12 cellular contexts compared by ENCODE assay signal in genomic region chr20:19056909-19057308, GRCh38.
A peak's percentile ranks its signal among the peaks of the same experiment; 100 is the strongest.
DNase-seq lines count a peak whose midpoint lies in the region; ATAC-seq and TF ChIP-seq lines count a peak whose summit lies in the region.
"Had no signal": no experiment of that assay in that cellular context is flagged by ENCODE, and none has a peak within 500 bp of the region (broad histone marks: within the 10 kb centered on the region; RNA-seq: fewer than 3 reads in every experiment).

No MANE protein-coding gene starts in this region.

- H3K27me3 ChIP-seq in OCI-LY1 (ENCODE audit: insufficient read depth, low read length) = no peaks in the 10 kb centered on the region
- H3K27me3 ChIP-seq in foreskin keratinocyte = no peaks in the 10 kb centered on the region
- H3K27me3 ChIP-seq: breast epithelium had no signal

- no peak overlapping the region for H3K4me2 ChIP-seq in OCI-LY1 (ENCODE audit: low read length)

- no peaks in the 10 kb centered on the region for H3K36me3 ChIP-seq in OCI-LY1 (ENCODE audit: insufficient read depth, low read length)
- H3K36me3 ChIP-seq: breast epithelium, prostate gland had no signal

- no peaks in the 10 kb centered on the region for H3K9me3 ChIP-seq in OCI-LY1 (ENCODE audit: low read length)
- H3K9me3 ChIP-seq: prostate gland had no signal

- no peaks in the 10 kb centered on the region for H3K79me2 ChIP-seq in OCI-LY1 (ENCODE audit: insufficient read depth, low read length)

- H2AFZ ChIP-seq in OCI-LY1 (ENCODE audit: low read length) = no peak overlapping the region

- no peaks in the 10 kb centered on the region for H3K4me1 Mint-ChIP-seq in activated CD4-positive, alpha-beta T cell treated with anti-CD3 and anti-CD28 coated beads for 36 hours
- H3K4me1 Mint-ChIP-seq: activated naive CD4-positive, alpha-beta T cell treated with anti-CD3 and anti-CD28 coated beads, Interleukin-2, amount 10 ng/mL, durations not matched to agents 7 days and 5 days had no signal

- intact Hi-C loops in activated CD4-positive, alpha-beta T cell treated with anti-CD3 and anti-CD28 coated beads for 36 hours (cut with DNase I, micrococcal nuclease) = loop anchor here (1.0 to 5.0 kb wide), 3 partner anchors 425 to 644 kb away; no protein-coding TSS in a partner anchor

- H3K27me3 Mint-ChIP-seq in activated CD4-positive, alpha-beta T cell treated with anti-CD3 and anti-CD28 coated beads for 36 hours = peaks cover 3% of the 10 kb centered on the region
- H3K27me3 Mint-ChIP-seq: activated naive CD4-positive, alpha-beta T cell treated with anti-CD3 and anti-CD28 coated beads, Interleukin-2, amount 10 ng/mL, durations not matched to agents 7 days and 5 days had no signal

- no peaks in the 10 kb centered on the region for H3K4me1 ChIP-seq in OCI-LY1 (ENCODE audit: insufficient read depth, low read length, severe bottlenecking)
- no peaks in the 10 kb centered on the region for H3K4me1 ChIP-seq in foreskin keratinocyte
- H3K4me1 ChIP-seq: breast epithelium, prostate gland had no signal

- H3K27ac ChIP-seq in OCI-LY1 (ENCODE audit: low read depth, low read length, poor library complexity, severe bottlenecking) (no peak overlapping the region), foreskin keratinocyte (no peak overlapping the region)
- H3K27ac ChIP-seq: breast epithelium, prostate gland had no signal

- POLR2A ChIA-PET in activated CD4-positive, alpha-beta T cell treated with anti-CD3 and anti-CD28 coated beads for 36 hours (lab: Charles Lee) = no interaction called here

- TF ChIP-seq CTCF in OCI-LY1 (IDR thresholded peaks at IDR 0.05; ENCODE audit: low read length) (peak; percentile 65), foreskin keratinocyte (conservative IDR thresholded peaks at IDR 0.05) (peak; percentile 32), omental fat pad (IDR thresholded peaks at IDR 0.05) (no peak)

- H3K9me2 ChIP-seq in OCI-LY1 (ENCODE audit: low read depth, low read length) = no peaks in the 10 kb centered on the region

- H4K20me1 ChIP-seq in OCI-LY1 (ENCODE audit: insufficient read depth, low read length) = no peaks in the 10 kb centered on the region

- no peak overlapping the region for H3K4me3 ChIP-seq in OCI-LY1 (ENCODE audit: low read depth, low read length, poor library complexity, severe bottlenecking)
- H3K4me3 ChIP-seq: breast epithelium, prostate gland had no signal

- H3F3A ChIP-seq in OCI-LY1 (ENCODE audit: insufficient read depth, low read length) = no peaks in the 10 kb centered on the region

- no peak for ATAC-seq in activated CD4-positive, alpha-beta T cell treated with anti-CD3 and anti-CD28 coated beads for 36 hours
- ATAC-seq in foreskin keratinocyte (no peak), omental fat pad (ENCODE audit: low FRiP score) (no peak), GM19324 (IDR thresholded peaks at IDR 0.05; ENCODE audit: low FRiP score, unreplicated experiment) (no peak)

- H3K9ac ChIP-seq in OCI-LY1 (ENCODE audit: low read length) = no peak overlapping the region

- no peaks in the 10 kb centered on the region for H3K36me3 Mint-ChIP-seq in activated CD4-positive, alpha-beta T cell treated with anti-CD3 and anti-CD28 coated beads for 36 hours (ENCODE audit: low read depth)
- H3K36me3 Mint-ChIP-seq: activated naive CD4-positive, alpha-beta T cell treated with anti-CD3 and anti-CD28 coated beads, Interleukin-2, amount 10 ng/mL, durations not matched to agents 7 days and 5 days had no signal

- peaks cover 9% of the 10 kb centered on the region for H3K9me3 Mint-ChIP-seq in activated CD4-positive, alpha-beta T cell treated with anti-CD3 and anti-CD28 coated beads for 36 hours (ENCODE audit: low read depth)

- peak; percentile 33 for DNase-seq in activated CD4-positive, alpha-beta T cell treated with anti-CD3 and anti-CD28 coated beads for 36 hours
- DNase-seq in activated CD4-positive, alpha-beta T cell treated with anti-CD3 and anti-CD28 coated beads for 4 hours = no peak
- DNase-seq in EH (ENCODE audit: low read depth) (peak; percentile 1), foreskin keratinocyte (no peak), omental fat pad (ENCODE audit: low spot score) (no peak), NCI-H128 (lab: John Stamatoyannopoulos, UW; ENCODE audit: unreplicated experiment) (no peak)
- DNase-seq: activated CD8-positive, alpha-beta memory T cell treated with anti-CD3 and anti-CD28 coated beads for 24 hours; activated naive CD4-positive, alpha-beta T cell treated with anti-CD3 and anti-CD28 coated beads, Interleukin-2, amount 10 ng/mL, durations not matched to agents 7 days and 5 days had no signal

- CTCF ChIA-PET in activated CD4-positive, alpha-beta T cell treated with anti-CD3 and anti-CD28 coated beads for 36 hours (lab: Charles Lee) = interaction anchor here (0.6 to 1.8 kb wide), 5 partner anchors 9 to 425 kb away, joined by 3 to 5 read pairs (median 3); no protein-coding TSS in a partner anchor

- no peak overlapping the region for H3K4me3 Mint-ChIP-seq in activated CD4-positive, alpha-beta T cell treated with anti-CD3 and anti-CD28 coated beads for 36 hours
- H3K4me3 Mint-ChIP-seq: activated naive CD4-positive, alpha-beta T cell treated with anti-CD3 and anti-CD28 coated beads, Interleukin-2, amount 10 ng/mL, durations not matched to agents 7 days and 5 days had no signal

- no peak overlapping the region for H3K27ac Mint-ChIP-seq in activated CD4-positive, alpha-beta T cell treated with anti-CD3 and anti-CD28 coated beads for 36 hours
- H3K27ac Mint-ChIP-seq: activated naive CD4-positive, alpha-beta T cell treated with anti-CD3 and anti-CD28 coated beads, Interleukin-2, amount 10 ng/mL, durations not matched to agents 7 days and 5 days had no signal

Comparison
In these comparisons a context has a peak if more than half of its experiments do, and no peak if none do; other contexts are left out.
1. DNase-seq: peak in activated CD4-positive, alpha-beta T cell treated with anti-CD3 and anti-CD28 coated beads for 36 hours (single experiment) and EH (single experiment); none in activated CD4-positive, alpha-beta T cell treated with anti-CD3 and anti-CD28 coated beads for 4 hours (0 of 2), foreskin keratinocyte (0 of 2), omental fat pad (single experiment) and NCI-H128 (single experiment).
2. CTCF ChIP-seq: peak in OCI-LY1 (single experiment) and foreskin keratinocyte (single experiment); none in omental fat pad (0 of 3).